ENCODE assay signal across 9 cellular contexts in genomic region chrX:8815460-8816065, GRCh38. TPM values are rescaled to one million over a fixed set of nuclear protein-coding genes. Genes with fewer than 3 reads are reported as not detected.
DNase-seq lines count a peak whose midpoint lies in the region; ATAC-seq and TF ChIP-seq lines count a peak whose summit lies in the region.
"Had no signal": no experiment of that assay in that cellular context is flagged by ENCODE, and none has a peak within 500 bp of the region (broad histone marks: within the 10 kb centered on the region; RNA-seq: fewer than 3 reads in every experiment).

No MANE protein-coding gene starts in this region.

- H3K4me3 ChIP-seq in GM23248 (no peak overlapping the region), body of pancreas (no peak overlapping the region)

- POLR2A ChIA-PET in activated CD4-positive, alpha-beta T cell treated with anti-CD3 and anti-CD28 coated beads, Interleukin-2, amount 10 ng/mL, durations not matched to agents 7 days and 5 days (lab: Charles Lee), result no interaction called here

- H3K27me3 ChIP-seq in GM23248 (replicated peaks; ENCODE audit: insufficient read depth) (no peaks in the 10 kb centered on the region), body of pancreas (no peaks in the 10 kb centered on the region)

- no peaks in the 10 kb centered on the region for H3F3A ChIP-seq in GM23248 (ENCODE audit: insufficient read depth)

- no peak overlapping the region for H3K4me3 Mint-ChIP-seq in activated CD4-positive, alpha-beta T cell treated with anti-CD3 and anti-CD28 coated beads, Interleukin-2, amount 10 ng/mL, durations not matched to agents 7 days and 5 days
- H3K4me3 Mint-ChIP-seq: stimulated activated naive CD8-positive, alpha-beta T cell treated with anti-CD3 and anti-CD28 coated beads, Interleukin-15, amount 100 ng/mL, for 72 hours had no signal

- intact Hi-C loops in body of pancreas (cut with DNase I), result no loop called here

- no peaks in the 10 kb centered on the region for H3K4me1 Mint-ChIP-seq in activated CD4-positive, alpha-beta T cell treated with anti-CD3 and anti-CD28 coated beads, Interleukin-2, amount 10 ng/mL, durations not matched to agents 7 days and 5 days
- H3K4me1 Mint-ChIP-seq: stimulated activated naive CD8-positive, alpha-beta T cell treated with anti-CD3 and anti-CD28 coated beads, Interleukin-15, amount 100 ng/mL, for 72 hours had no signal

- peaks cover 2% of the 10 kb centered on the region for H3K27me3 Mint-ChIP-seq in activated CD4-positive, alpha-beta T cell treated with anti-CD3 and anti-CD28 coated beads, Interleukin-2, amount 10 ng/mL, durations not matched to agents 7 days and 5 days

- no peaks in the 10 kb centered on the region for H4K20me1 ChIP-seq in GM23248 (ENCODE audit: insufficient read depth)

- no peak overlapping the region for H3K27ac Mint-ChIP-seq in activated CD4-positive, alpha-beta T cell treated with anti-CD3 and anti-CD28 coated beads, Interleukin-2, amount 10 ng/mL, durations not matched to agents 7 days and 5 days
- H3K27ac Mint-ChIP-seq: stimulated activated naive CD8-positive, alpha-beta T cell treated with anti-CD3 and anti-CD28 coated beads, Interleukin-15, amount 100 ng/mL, for 72 hours had no signal

- ATAC-seq in body of pancreas (no peak), HG03439 (IDR thresholded peaks at IDR 0.05; ENCODE audit: unreplicated experiment) (no peak), HG03095 (IDR thresholded peaks at IDR 0.05; ENCODE audit: unreplicated experiment) (no peak)
- ATAC-seq: stimulated activated naive CD8-positive, alpha-beta T cell treated with anti-CD3 and anti-CD28 coated beads, Interleukin-15, amount 100 ng/mL, for 72 hours had no signal

- H3K4me2 ChIP-seq in GM23248 (ENCODE audit: unreplicated experiment), result no peak overlapping the region

- no peak overlapping the region for H2AFZ ChIP-seq in GM23248

- no peaks in the 10 kb centered on the region for H3K9me3 Mint-ChIP-seq in activated CD4-positive, alpha-beta T cell treated with anti-CD3 and anti-CD28 coated beads, Interleukin-2, amount 10 ng/mL, durations not matched to agents 7 days and 5 days
- H3K9me3 Mint-ChIP-seq: stimulated activated naive CD8-positive, alpha-beta T cell treated with anti-CD3 and anti-CD28 coated beads, Interleukin-15, amount 100 ng/mL, for 72 hours had no signal

- no peak for TF ChIP-seq POLR2A in body of pancreas (IDR thresholded peaks at IDR 0.05)

- H3K27ac ChIP-seq in GM23248, result no peak overlapping the region
- H3K27ac ChIP-seq in body of pancreas, result no peak overlapping the region

- H3K9me2 ChIP-seq in GM23248 (ENCODE audit: insufficient read depth), result no peaks in the 10 kb centered on the region

- in situ Hi-C loops in GM23248 (cut with MboI), result loop anchor here (10.0 to 25.0 kb wide), 2 partner anchors 71 to 897 kb away; no protein-coding TSS in a partner anchor

- H3K4me1 ChIP-seq in GM23248 (ENCODE audit: insufficient read depth), result no peaks in the 10 kb centered on the region
- no peaks in the 10 kb centered on the region for H3K4me1 ChIP-seq in body of pancreas

- CTCF ChIA-PET in activated CD4-positive, alpha-beta T cell treated with anti-CD3 and anti-CD28 coated beads, Interleukin-2, amount 10 ng/mL, durations not matched to agents 7 days and 5 days (lab: Charles Lee), result no interaction called here

- H3K36me3 Mint-ChIP-seq in activated CD4-positive, alpha-beta T cell treated with anti-CD3 and anti-CD28 coated beads, Interleukin-2, amount 10 ng/mL, durations not matched to agents 7 days and 5 days (ENCODE audit: low read depth), result no peaks in the 10 kb centered on the region

- no peaks in the 10 kb centered on the region for H3K79me2 ChIP-seq in GM23248 (ENCODE audit: insufficient read depth)

- no peak overlapping the region for H3K9ac ChIP-seq in GM23248

- DNase-seq in activated CD4-positive, alpha-beta T cell treated with anti-CD3 and anti-CD28 coated beads, Interleukin-2, amount 10 ng/mL, durations not matched to agents 7 days and 5 days, result peak; percentile 30
- DNase-seq in activated CD4-positive, alpha-beta T cell treated with anti-CD3 and anti-CD28 coated beads for 48 hours, result no peak
- DNase-seq in GM23248 (peak; percentile 34), NCI-H2227 treated with DMSO at 0.1 percent for 48 hours (lab: John Stamatoyannopoulos, UW) (peak; percentile 53), body of pancreas (peak in 2 of 4 donors; percentile 12 to 21), left kidney (ENCODE audit: low read depth, low spot score) (peak; percentile 68)

- H3K9me3 ChIP-seq in GM23248 (ENCODE audit: low read depth), result no peaks in the 10 kb centered on the region
- H3K9me3 ChIP-seq in body of pancreas, result no peaks in the 10 kb centered on the region

- H3K36me3 ChIP-seq in GM23248 (ENCODE audit: low read depth), result no peaks in the 10 kb centered on the region
- no peaks in the 10 kb centered on the region for H3K36me3 ChIP-seq in body of pancreas (replicated peaks in 1 of 2; ENCODE audit: insufficient read depth in 1 of 2, low read depth in 2 of 2)

- peak; percentile 38 to 62 (median 52) for TF ChIP-seq CTCF in body of pancreas (IDR thresholded peaks at IDR 0.05)

RNA-seq across cellular contexts. Expression of gene FAM9A, which starts 14.4 kb away (rescaled TPM):
- not detected for total RNA-seq in activated CD4-positive, alpha-beta T cell treated with anti-CD3 and anti-CD28 coated beads, Interleukin-2, amount 10 ng/mL, durations not matched to agents 7 days and 5 days
- not detected in 2 replicates for total RNA-seq in GM23248 (2014; rRNA removed; shearing (Covaris generic))
- not detected in 2 replicates for polyA plus RNA-seq in GM23248 (2016; fragmentation: Nextera tagmentation; extraction: Ambion mirVana)
- not detected for total RNA-seq in body of pancreas
